In genomic region chr16:1494711-1495110, GRCh38 we compare ENCODE assay signal across 2 cellular contexts.
TF ChIP-seq lines count a peak whose summit lies in the region.

No MANE protein-coding gene starts in this region.

TF ChIP-seq in SK-N-SH, 30 proteins besides CTCF, POLR2A, EP300 and RAD21:
- TF ChIP-seq REST (IDR thresholded peaks at IDR 0.05; ENCODE audit: low read depth, low read length) (no peak), TCF12 (IDR thresholded peaks at IDR 0.05) (no peak), MEF2A (IDR thresholded peaks at IDR 0.05; ENCODE audit: borderline replicate concordance, low read depth) (no peak), EZH2phosphoT487 (IDR thresholded peaks at IDR 0.05; ENCODE audit: borderline replicate concordance, low read depth) (no peak), JUND (IDR thresholded peaks at IDR 0.05) (no peak), GATA2 (CRISPR knock-in tag; IDR thresholded peaks at IDR 0.05) (no peak), RXRA (IDR thresholded peaks at IDR 0.05; ENCODE audit: borderline replicate concordance, low read depth) (no peak), TAF1 (IDR thresholded peaks at IDR 0.05; ENCODE audit: borderline replicate concordance, low read depth, low read length) (no peak), GABPA (IDR thresholded peaks at IDR 0.05; ENCODE audit: low read depth) (no peak), MXI1 (IDR thresholded peaks at IDR 0.05; ENCODE audit: low read depth, low read length) (no peak), MAX (IDR thresholded peaks at IDR 0.05; ENCODE audit: low read depth) (no peak), CHD2 (IDR thresholded peaks at IDR 0.05; ENCODE audit: low read length, partially characterized antibody) (no peak), NFIC (IDR thresholded peaks at IDR 0.05; ENCODE audit: borderline replicate concordance) (no peak), TEAD4 (IDR thresholded peaks at IDR 0.05; ENCODE audit: borderline replicate concordance, insufficient read depth) (no peak), USF1 (IDR thresholded peaks at IDR 0.05; ENCODE audit: borderline replicate concordance, low read depth) (no peak), PBX3 (IDR thresholded peaks at IDR 0.05) (no peak), ZBTB33 (IDR thresholded peaks at IDR 0.05; ENCODE audit: borderline replicate concordance, low read depth) (no peak), FOXM1 (IDR thresholded peaks at IDR 0.05; ENCODE audit: low read depth) (no peak), IRF3 (IDR thresholded peaks at IDR 0.05; ENCODE audit: low read depth, low read length) (no peak)
TF ChIP-seq in SK-N-SH: peak in this region for 0.

TF ChIP-seq in SK-N-SH treated with all-trans-retinoic acid at 6 μM for 48 hours, 23 proteins besides CTCF, POLR2A, EP300 and RAD21:
- TF ChIP-seq CSRNP3 (CRISPR knock-in tag; IDR thresholded peaks at IDR 0.05) = no peak
- no peak for TF ChIP-seq ARNTL (CRISPR knock-in tag; IDR thresholded peaks at IDR 0.05; ENCODE audit: borderline replicate concordance, low read depth)
- TF ChIP-seq SNAI2 (CRISPR knock-in tag; IDR thresholded peaks at IDR 0.05) = no peak
- no peak for TF ChIP-seq ZNF8 (CRISPR knock-in tag; IDR thresholded peaks at IDR 0.05)
- TF ChIP-seq PPARA (CRISPR knock-in tag; IDR thresholded peaks at IDR 0.05; ENCODE audit: borderline replicate concordance) = no peak
- TF ChIP-seq ZFP3 (CRISPR knock-in tag; IDR thresholded peaks at IDR 0.05) = no peak
- TF ChIP-seq BACH2 (CRISPR knock-in tag; IDR thresholded peaks at IDR 0.05; ENCODE audit: borderline replicate concordance) = no peak
- no peak for TF ChIP-seq ZFP30 (CRISPR knock-in tag; IDR thresholded peaks at IDR 0.05)
- no peak for TF ChIP-seq POU6F1 (CRISPR knock-in tag; IDR thresholded peaks at IDR 0.05; ENCODE audit: borderline replicate concordance, low read depth)
